In the genomic region with DNA sequence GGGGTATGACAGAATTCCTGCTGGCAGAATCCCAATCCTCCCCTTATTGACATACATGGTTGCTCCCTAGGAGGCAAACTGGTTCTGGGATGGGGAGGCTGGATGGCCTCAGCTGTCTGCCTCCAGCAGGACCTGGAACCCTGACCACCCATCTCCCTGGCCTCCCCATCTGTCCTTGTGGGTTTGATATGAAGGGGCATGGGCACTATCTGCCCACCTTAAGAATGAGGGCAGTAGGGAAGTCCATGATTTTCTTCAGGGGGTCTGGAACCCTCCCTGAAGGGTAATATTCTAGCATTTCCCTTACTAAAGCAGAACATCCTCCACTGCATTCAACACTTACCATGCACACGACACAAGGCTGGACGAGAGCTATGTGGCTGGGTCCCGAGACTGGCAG, we compare ENCODE assay signal across 31 cellular contexts.
"Had no signal": no experiment of that assay in that cellular context is flagged by ENCODE, and none has a peak within 500 bp of the region (broad histone marks: within the 10 kb centered on the region; RNA-seq: fewer than 3 reads in every experiment).

No MANE protein-coding gene starts in this region.

- H3K27ac ChIP-seq: adrenal gland, epithelial cell of prostate, esophagus squamous epithelium, gastroesophageal sphincter had no signal

- H3K9me3 ChIP-seq: adrenal gland, esophagus squamous epithelium, gastroesophageal sphincter had no signal

- FAIRE-seq: endometrium, endothelial cell of umbilical vein had no signal

- H3K36me3 ChIP-seq: adrenal gland, esophagus squamous epithelium, gastroesophageal sphincter, heart right ventricle had no signal

- H3K27me3 ChIP-seq: adrenal gland, esophagus squamous epithelium, gastroesophageal sphincter, heart right ventricle had no signal

- ATAC-seq: activated CD4-positive, alpha-beta T cell treated with anti-CD3 and anti-CD28 coated beads for 36 hours; activated CD8-positive, alpha-beta memory T cell treated with anti-CD3 and anti-CD28 coated beads, Interleukin-2, amount 10 ng/mL, durations not matched to agents 7 days and 5 days; activated CD8-positive, alpha-beta T cell treated with anti-CD3 and anti-CD28 coated beads, Interleukin-2, amount 10 ng/mL, durations not matched to agents 7 days and 5 days; activated naive CD8-positive, alpha-beta T cell treated with anti-CD3 and anti-CD28 coated beads, Interleukin-2, amount 50 U/mL, for 24 hours; gastroesophageal sphincter; heart right ventricle; T-helper 17 cell had no signal

- DNase-seq: activated CD4-positive, alpha-beta memory T cell treated with anti-CD3 and anti-CD28 coated beads for 36 hours; activated CD4-positive, alpha-beta T cell treated with anti-CD3 and anti-CD28 coated beads for 36 hours; activated CD4-positive, alpha-beta T cell treated with anti-CD3 and anti-CD28 coated beads, Interleukin-2, amount 10 ng/mL, durations not matched to agents 24 days and 14 days; activated CD4-positive, CD25-positive, alpha-beta regulatory T cell; activated CD4-positive, CD25-positive, alpha-beta regulatory T cell treated with anti-CD3 and anti-CD28 coated beads, Interleukin-2, amount 50 U/mL, for 72 hours; activated CD8-positive, alpha-beta memory T cell treated with anti-CD3 and anti-CD28 coated beads, Interleukin-2, amount 10 ng/mL, durations not matched to agents 7 days and 5 days; activated CD8-positive, alpha-beta memory T cell treated with anti-CD3 and anti-CD28 coated beads, Interleukin-2, amount 50 U/mL, for 4 hours; activated CD8-positive, alpha-beta T cell treated with anti-CD3 and anti-CD28 coated beads, Interleukin-2, amount 10 ng/mL, durations not matched to agents 7 days and 5 days; activated effector memory CD4-positive, alpha-beta T cell treated with anti-CD3 and anti-CD28 coated beads, Interleukin-2, amount 50 U/mL, for 16 hours; activated naive CD4-positive, alpha-beta T cell treated with anti-CD3 and anti-CD28 coated beads for 36 hours; activated naive CD8-positive, alpha-beta T cell treated with anti-CD3 and anti-CD28 coated beads for 36 hours; activated naive CD8-positive, alpha-beta T cell treated with anti-CD3 and anti-CD28 coated beads, Interleukin-2, amount 50 U/mL, for 24 hours; activated T-cell treated with anti-CD3 and anti-CD28 coated beads, Interleukin-2, amount 50 U/mL, for 1 hour; activated T-cell treated with anti-CD3 and anti-CD28 coated beads, Interleukin-2, amount 50 U/mL, for 48 hours; adrenal gland; amygdala; aorta; caudate nucleus; cortex of kidney; dermis blood vessel endothelial cell; effector CD4-positive, alpha-beta T cell; esophagus squamous epithelium; foreskin melanocyte; heart right ventricle; T-helper 1 cell; T-helper 17 cell; T1000 had no signal

- H3K4me3 ChIP-seq: adrenal gland, esophagus squamous epithelium, gastroesophageal sphincter, heart right ventricle had no signal
